ENCODE assay signal across 1 cellular context in genomic region chr10:128187788-128188185, GRCh38.
TF ChIP-seq lines count a peak whose summit lies in the region.

No MANE protein-coding gene starts in this region.

TF ChIP-seq in GM23338, 12 proteins besides CTCF, POLR2A, EP300 and RAD21 (continued from another document):
- TF ChIP-seq ZNF462 (CRISPR knock-in tag; IDR thresholded peaks at IDR 0.05) (no peak), NANOG (IDR thresholded peaks at IDR 0.05; ENCODE audit: borderline replicate concordance) (no peak), ZNF331 (CRISPR knock-in tag; IDR thresholded peaks at IDR 0.05; ENCODE audit: low read depth) (no peak), ETS1 (IDR thresholded peaks at IDR 0.05) (no peak), EZH2 (IDR thresholded peaks at IDR 0.05; ENCODE audit: low read depth, unreplicated experiment) (no peak), EZH2phosphoT487 (IDR thresholded peaks at IDR 0.05; ENCODE audit: unreplicated experiment) (no peak), JUNB (IDR thresholded peaks at IDR 0.05; ENCODE audit: unreplicated experiment) (no peak), STAT1 (IDR thresholded peaks at IDR 0.05; ENCODE audit: unreplicated experiment) (no peak), CREB1 (CRISPR knock-in tag; IDR thresholded peaks at IDR 0.05; ENCODE audit: low read depth) (no peak), REST (IDR thresholded peaks at IDR 0.05; ENCODE audit: unreplicated experiment) (no peak), ZNF114 (CRISPR knock-in tag; IDR thresholded peaks at IDR 0.05) (no peak)
